28 cellular contexts compared by ENCODE assay signal in the genomic region with DNA sequence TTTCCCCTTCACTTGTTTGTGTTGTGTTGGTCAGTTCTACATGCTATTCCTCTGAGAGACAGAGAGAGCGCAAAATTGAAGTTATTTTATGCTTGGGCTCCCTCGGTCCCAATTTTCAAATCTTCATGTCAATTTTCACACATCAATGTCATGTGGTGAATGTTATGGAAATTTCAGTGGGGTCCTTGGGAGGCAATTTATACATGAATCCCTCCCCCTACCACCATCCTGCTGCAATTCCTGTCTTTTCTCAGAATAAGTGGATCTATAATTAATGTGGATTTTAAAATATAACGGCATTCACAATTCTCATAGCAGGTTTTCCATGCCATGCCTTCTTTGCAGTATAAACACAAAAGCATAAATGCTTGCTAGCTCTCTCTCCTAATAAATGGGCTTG.
"Had no signal": no experiment of that assay in that cellular context is flagged by ENCODE, and none has a peak within 500 bp of the region (broad histone marks: within the 10 kb centered on the region; RNA-seq: fewer than 3 reads in every experiment).

No MANE protein-coding gene starts in this region.

- H3K4me3 ChIP-seq: colonic mucosa, coronary artery, dorsolateral prefrontal cortex, esophagus muscularis mucosa, esophagus squamous epithelium, gastrocnemius medialis, gastroesophageal sphincter, heart left ventricle, heart right ventricle had no signal

- ATAC-seq: effector memory CD8-positive, alpha-beta T cell; esophagus mucosa; foreskin keratinocyte; gastrocnemius medialis; gastroesophageal sphincter; heart left ventricle; heart right ventricle had no signal

- H3K27ac ChIP-seq: colonic mucosa, coronary artery, dorsolateral prefrontal cortex, epithelial cell of prostate, esophagus muscularis mucosa, esophagus squamous epithelium, foreskin keratinocyte, gastrocnemius medialis, gastroesophageal sphincter, heart left ventricle, heart right ventricle had no signal

- FAIRE-seq: colon, endometrium, endothelial cell of umbilical vein, frontal cortex had no signal

- H3K36me3 ChIP-seq: colonic mucosa, esophagus muscularis mucosa, esophagus squamous epithelium, gastrocnemius medialis, gastroesophageal sphincter, heart left ventricle, heart right ventricle had no signal

- DNase-seq: colonic mucosa; cortex of kidney; dermis blood vessel endothelial cell; dorsolateral prefrontal cortex; effector CD4-positive, alpha-beta T cell; effector CD8-positive, alpha-beta T cell; effector memory CD4-positive, alpha-beta T cell; effector memory CD8-positive, alpha-beta T cell; endodermal cell; erythroblast; esophagus squamous epithelium; foreskin fibroblast; foreskin keratinocyte; foreskin melanocyte; gastrocnemius medialis; glutamatergic neuron; head of caudate nucleus; heart left ventricle; heart right ventricle had no signal

- H3K9me3 ChIP-seq: colonic mucosa, esophagus muscularis mucosa, esophagus squamous epithelium, gastrocnemius medialis, gastroesophageal sphincter, heart left ventricle, heart right ventricle had no signal

- H3K27me3 ChIP-seq: colonic mucosa, esophagus muscularis mucosa, gastrocnemius medialis, gastroesophageal sphincter, heart left ventricle had no signal

- H3K4me1 ChIP-seq: colonic mucosa, esophagus muscularis mucosa, esophagus squamous epithelium, foreskin keratinocyte, gastrocnemius medialis, gastroesophageal sphincter, heart left ventricle, heart right ventricle had no signal
